In the genomic region with DNA sequence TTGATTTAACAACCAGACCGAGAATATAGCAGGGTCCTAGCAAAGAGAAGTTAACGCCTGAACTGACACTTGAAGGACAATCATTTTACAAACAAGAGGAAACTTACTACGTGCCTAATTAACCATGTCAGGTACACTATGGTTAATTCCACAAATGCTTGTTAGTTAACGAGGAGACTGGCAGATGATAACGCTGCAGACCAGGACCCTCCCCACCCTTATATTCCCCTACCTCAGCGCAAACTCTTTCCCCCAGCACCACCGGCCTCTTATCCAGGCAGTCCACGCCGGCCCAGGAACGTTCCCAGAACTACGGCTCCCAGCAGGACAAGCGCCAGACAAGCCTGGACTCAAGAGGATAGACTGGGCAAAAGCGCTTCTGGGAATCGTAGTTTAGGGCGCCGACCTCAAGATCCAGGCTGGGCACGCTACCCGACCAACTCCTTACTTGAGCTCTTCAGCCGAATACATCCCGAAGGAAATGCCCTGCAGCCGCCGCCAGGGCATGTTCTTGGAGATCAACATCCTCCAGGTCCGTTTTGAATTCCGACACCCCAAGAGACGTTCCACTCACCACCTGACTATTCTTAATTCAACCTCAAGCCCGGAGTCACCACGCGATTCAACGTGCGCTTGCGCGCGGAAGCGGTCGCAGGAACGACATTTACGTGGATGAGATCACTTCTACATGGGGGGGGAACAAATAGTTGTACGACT, we compare ENCODE assay signal across 8 cellular contexts. TPM values are rescaled to one million over a fixed set of nuclear protein-coding genes. Genes with fewer than 3 reads are reported as not detected.
A peak's percentile ranks its signal among the peaks of the same experiment; 100 is the strongest.
DNase-seq lines count a peak whose midpoint lies in the region; ATAC-seq and TF ChIP-seq lines count a peak whose summit lies in the region.

A gene (minus strand): TSS at position 635 of the 717 bp plus-strand sequence. CDS start 110 bp downstream, at position 525.

- H3K4me3 Mint-ChIP-seq in Caco-2 (ENCODE audit: unreplicated experiment), result peak within 1 kb of the TSS; percentile 91

- H3K36me3 ChIP-seq in Caco-2 (ENCODE audit: control insufficient read depth, insufficient read depth, low read length), result no peaks in the 10 kb centered on the region; the same call in 1 of the 2 replicates
- H3K36me3 ChIP-seq in OCI-LY7 (ENCODE audit: insufficient read depth, low read length), result peaks cover 67% of the 10 kb centered on the region

- H2AFZ ChIP-seq in OCI-LY7 (ENCODE audit: low read length), result peak within 1 kb of the TSS; percentile 83

- H3K36me3 Mint-ChIP-seq in Caco-2 (ENCODE audit: insufficient read depth, unreplicated experiment), result peaks cover 72% of the 10 kb centered on the region

- H3K9me3 ChIP-seq in Caco-2, result no peaks in the 10 kb centered on the region
- H3K9me3 ChIP-seq in OCI-LY7 (ENCODE audit: low read length), result peaks cover 9% of the 10 kb centered on the region; the same call in 1 of the 2 replicates
- no peaks in the 10 kb centered on the region for H3K9me3 ChIP-seq in mononuclear cell (ENCODE audit: low read depth, low read length)

- peak within 1 kb of the TSS; percentile 72 for H3K4me2 ChIP-seq in OCI-LY7 (ENCODE audit: low read length)

- peaks cover 35% of the 10 kb centered on the region for H4K20me1 ChIP-seq in OCI-LY7 (ENCODE audit: insufficient read depth, low read length)

- H3K27me3 ChIP-seq in Caco-2 (replicated peaks; ENCODE audit: control insufficient read depth, insufficient read depth, low read length), result no peaks in the 10 kb centered on the region
- H3K27me3 ChIP-seq in mononuclear cell (ENCODE audit: insufficient read depth, low read length), result no peaks in the 10 kb centered on the region

- no peaks in the 10 kb centered on the region for H3K9me2 ChIP-seq in OCI-LY7 (ENCODE audit: insufficient read depth, low read length)

- peak within 1 kb of the TSS; percentile 68 for H3K27ac ChIP-seq in OCI-LY7 (ENCODE audit: low read depth, low read length, poor library complexity, severe bottlenecking)

- H3K4me3 ChIP-seq in Caco-2 (ENCODE audit: low read depth, low read length) (peak within 1 kb of the TSS; percentile 90), OCI-LY7 (ENCODE audit: low read depth, low read length, poor library complexity, severe bottlenecking) (peak within 1 kb of the TSS; percentile 87), epithelial cell of esophagus (ENCODE audit: low read length) (peak within 1 kb of the TSS; percentile 69), mononuclear cell (ENCODE audit: low read length) (peak within 1 kb of the TSS; percentile 74)

- CTCF ChIA-PET in Caco-2 (lab: Charles Lee), result interaction anchor here (0.6 to 1.5 kb wide), 5 partner anchors 9 to 291 kb away, joined by 3 to 16 read pairs (median 7); no protein-coding TSS in a partner anchor
- CTCF ChIA-PET in OCI-LY7 (lab: Charles Lee; ENCODE audit: unreplicated experiment), result no interaction called here

- BruUV-seq in Caco-2 (replicated peaks; lab: Mats Ljungman, UMichigan) (no TSS peak), OCI-LY7 (replicated peaks; lab: Mats Ljungman, UMichigan) (no TSS peak)

- no peaks in the 10 kb centered on the region for H3K9me3 Mint-ChIP-seq in Caco-2 (ENCODE audit: unreplicated experiment)

- no peaks in the 10 kb centered on the region for H3K27me3 Mint-ChIP-seq in Caco-2 (ENCODE audit: insufficient read depth, unreplicated experiment)

- H3K4me1 ChIP-seq in Caco-2 (peaks cover 9% of the 10 kb centered on the region), OCI-LY7 (ENCODE audit: insufficient read depth, low read length, poor library complexity, severe bottlenecking) (peaks cover 25% of the 10 kb centered on the region), mononuclear cell (ENCODE audit: insufficient read depth, low read length) (peaks cover 26% of the 10 kb centered on the region)

- intact Hi-C loops in Caco-2 (cut with micrococcal nuclease; ENCODE audit: unreplicated experiment) (loop anchor here (5.0 kb wide), 1 partner anchor 92 kb away; a partner anchor contains a TSS), OCI-LY7 (cut with micrococcal nuclease; ENCODE audit: unreplicated experiment) (loop anchor here (5.0 kb wide), 2 partner anchors 337 to 517 kb away; a partner anchor contains a TSS)

- H3K4me1 Mint-ChIP-seq in Caco-2 (ENCODE audit: low read depth, unreplicated experiment), result peaks cover 30% of the 10 kb centered on the region

- H3K79me2 ChIP-seq in OCI-LY7 (ENCODE audit: insufficient read depth, low read depth, low read length), result peaks cover 99% of the 10 kb centered on the region

- TF ChIP-seq CTCF in Caco-2 (IDR thresholded peaks at IDR 0.05; ENCODE audit: insufficient read depth in 1 of 2, low read depth in 1 of 2, low read length in 1 of 2, severe bottlenecking in 1 of 2, unreplicated experiment in 1 of 2) (no peak), OCI-LY7 (conservative IDR thresholded peaks at IDR 0.05; ENCODE audit: low read length) (no peak), epithelial cell of esophagus (IDR thresholded peaks at IDR 0.05; ENCODE audit: insufficient read depth, low read depth, low read length, missing control alignments) (peak; percentile 17)

- H3K27ac Mint-ChIP-seq in Caco-2 (ENCODE audit: unreplicated experiment), result peak within 1 kb of the TSS; percentile 98

- POLR2A ChIA-PET in Caco-2 (lab: Charles Lee) (interaction anchor here (0.6 to 2.0 kb wide), 9 partner anchors 9 to 536 kb away, joined by 3 to 32 read pairs (median 4); a partner anchor contains a TSS), OCI-LY7 (lab: Charles Lee) (interaction anchor here (0.7 to 1.8 kb wide), 10 partner anchors 9 to 686 kb away, joined by 3 to 11 read pairs (median 4); a partner anchor contains a TSS)

- DNase-seq in Caco-2 (peak; percentile 91 to 94), HuH-7 (ENCODE audit: low spot score) (peak; percentile 68), OCI-LY7 (ENCODE audit: low spot score) (peak; percentile 92), activated T-cell treated with anti-CD3 and anti-CD28 coated beads for 1 hour (ENCODE audit: low read depth) (peak; percentile 67), epithelial cell of esophagus (ENCODE audit: low read depth) (peak; percentile 95)
- DNase-seq in stimulated activated CD8-positive, alpha-beta memory T cell treated with anti-CD3 and anti-CD28 coated beads, Interleukin-2, amount 100 ng/mL, for 48 hours (ENCODE audit: low read depth in 2 of 2), result peak; percentile 53 to 62

- peak; percentile 64 for ATAC-seq in GM21526 (IDR thresholded peaks at IDR 0.05; ENCODE audit: low FRiP score, unreplicated experiment)

RNA-seq across cellular contexts. Expression of the gene that starts here (rescaled TPM):
- total RNA-seq in Caco-2 (2022) (73.8 and 79.5 TPM in 2 replicates), OCI-LY7 (2022) (42.3 and 53.3 TPM in 2 replicates), mononuclear cell (6.1 TPM)
- 17.5 and 24.0 TPM in 2 replicates for total RNA-seq in OCI-LY7 (2014; rRNA removed; shearing (Covaris generic))

Comparison
In these comparisons a context has a peak if more than half of its experiments do, and no peak if none do; other contexts are left out.
1. Peak in every context shown above with its lines: DNase-seq, ATAC-seq, H3K4me3 ChIP-seq and H3K27ac ChIP-seq.